In genomic region chr10:34186013-34186412, GRCh38 we compare ENCODE assay signal across 32 cellular contexts.
DNase-seq lines count a peak whose midpoint lies in the region; ATAC-seq, FAIRE-seq and TF ChIP-seq lines count a peak whose summit lies in the region.
"Had no signal": no experiment of that assay in that cellular context is flagged by ENCODE, and none has a peak within 500 bp of the region (broad histone marks: within the 10 kb centered on the region; RNA-seq: fewer than 3 reads in every experiment).

No MANE protein-coding gene starts in this region.

- FAIRE-seq in urothelium cell line (lab: Jason Lieb, UNC) = peak; percentile 23
- FAIRE-seq: endometrium, GM12892 had no signal

- H3K27me3 Mint-ChIP-seq in activated naive CD8-positive, alpha-beta T cell treated with anti-CD3 and anti-CD28 coated beads for 36 hours = peaks cover 3% of the 10 kb centered on the region
- H3K27me3 Mint-ChIP-seq: activated naive CD4-positive, alpha-beta T cell treated with anti-CD3 and anti-CD28 coated beads, Interleukin-2, amount 50 U/mL, for 24 hours had no signal

- DNase-seq in Right ventricle myocardium superior (no peak), left ventricle myocardium superior (no peak), mucosa of descending colon (no peak), urothelium cell line (ENCODE audit: low spot score) (no peak), sigmoid colon (no peak)
- no peak for DNase-seq in activated naive CD8-positive, alpha-beta T cell treated with anti-CD3 and anti-CD28 coated beads for 36 hours
- DNase-seq: activated CD4-positive, alpha-beta T cell treated with anti-CD3 and anti-CD28 coated beads, Interleukin-2, amount 50 U/mL, for 4 hours; activated CD8-positive, alpha-beta memory T cell treated with anti-CD3 and anti-CD28 coated beads, Interleukin-2, amount 50 U/mL, for 4 hours; amygdala; brain microvascular endothelial cell; cerebellar nuclear complex; COR-L47; gastrocnemius medialis; left cardiac atrium; naive thymus-derived CD8-positive, alpha-beta T cell; NCI-H1694 treated with DMSO at 0.1 percent for 48 hours; NCI-H446 treated with DMSO at 0.1 percent for 48 hours; SJCRH30; small intestine; stimulated activated naive CD4-positive, alpha-beta T cell treated with Interleukin-2 at 50 U/mL for 16 hours; T1000 had no signal

- H3K36me3 ChIP-seq in iPS-20b (ENCODE audit: insufficient read depth, low read depth, low read length) = no peaks in the 10 kb centered on the region
- H3K36me3 ChIP-seq in mucosa of descending colon (ENCODE audit: low read depth) = no peaks in the 10 kb centered on the region
- no peaks in the 10 kb centered on the region for H3K36me3 ChIP-seq in sigmoid colon
- H3K36me3 ChIP-seq: brain microvascular endothelial cell, gastrocnemius medialis, SJCRH30, suprapubic skin had no signal

- no peak for TF ChIP-seq CTCF in mucosa of descending colon (IDR thresholded peaks at IDR 0.05)
- TF ChIP-seq CTCF in sigmoid colon (IDR thresholded peaks at IDR 0.05) = no peak

- H3K27me3 ChIP-seq in iPS-20b (ENCODE audit: insufficient read depth, low read length) (no peaks in the 10 kb centered on the region; the same call in 1 of the 2 replicates), sigmoid colon (no peaks in the 10 kb centered on the region)
- H3K27me3 ChIP-seq: brain microvascular endothelial cell, gastrocnemius medialis, hepatocyte, SJCRH30, suprapubic skin had no signal

- H3K4me1 ChIP-seq in iPS-20b (ENCODE audit: insufficient read depth, low read length) (peaks cover 58% of the 10 kb centered on the region), mucosa of descending colon (ENCODE audit: low read depth) (peaks cover 8% of the 10 kb centered on the region), sigmoid colon (peaks cover 0 to 57% (median 43%) of the 10 kb centered on the region in 4 donors)

- H3K4me3 Mint-ChIP-seq in activated naive CD8-positive, alpha-beta T cell treated with anti-CD3 and anti-CD28 coated beads for 36 hours = no peak overlapping the region
- H3K4me3 Mint-ChIP-seq: activated naive CD4-positive, alpha-beta T cell treated with anti-CD3 and anti-CD28 coated beads, Interleukin-2, amount 50 U/mL, for 24 hours; IgD-negative memory B cell; naive thymus-derived CD8-positive, alpha-beta T cell had no signal

- TF ChIP-seq POLR2A in sigmoid colon (IDR thresholded peaks at IDR 0.05) = no peak

- peak overlapping the region; percentile 33; the same call in 1 of the 2 replicates for H3K9ac ChIP-seq in iPS-20b (ENCODE audit: low read depth, low read length)

- no peak for TF ChIP-seq EP300 in sigmoid colon (IDR thresholded peaks at IDR 0.05)

- no peaks in the 10 kb centered on the region for H3K4me1 Mint-ChIP-seq in activated naive CD8-positive, alpha-beta T cell treated with anti-CD3 and anti-CD28 coated beads for 36 hours
- H3K4me1 Mint-ChIP-seq: activated naive CD4-positive, alpha-beta T cell treated with anti-CD3 and anti-CD28 coated beads, Interleukin-2, amount 50 U/mL, for 24 hours; IgD-negative memory B cell had no signal

- WGBS in sigmoid colon, 2 donors = 43 to 57% methylated on average over 6 of the region's 6 CpGs

- intact Hi-C loops in Right ventricle myocardium superior (cut with DNase I) (no loop called here), left ventricle myocardium superior (cut with micrococcal nuclease) (no loop called here), mucosa of descending colon (cut with DNase I, micrococcal nuclease) (no loop called here), sigmoid colon (cut with DNase I) (no loop called here)

- no peak overlapping the region for H3K4me3 ChIP-seq in iPS-20b (ENCODE audit: low read length)
- H3K4me3 ChIP-seq in mucosa of descending colon = no peak overlapping the region
- no peak overlapping the region for H3K4me3 ChIP-seq in sigmoid colon
- H3K4me3 ChIP-seq: gastrocnemius medialis, hepatocyte, SJCRH30, suprapubic skin had no signal

- H3K27ac ChIP-seq in iPS-20b (ENCODE audit: low read length) = no peak overlapping the region
- H3K27ac ChIP-seq in sigmoid colon = peak overlapping the region in 2 of 4 donors; percentile 24 to 45
- H3K27ac ChIP-seq: 22Rv1, brain microvascular endothelial cell, C4-2B, gastrocnemius medialis, suprapubic skin had no signal

- H3K36me3 Mint-ChIP-seq in activated naive CD8-positive, alpha-beta T cell treated with anti-CD3 and anti-CD28 coated beads for 36 hours = no peaks in the 10 kb centered on the region
- H3K36me3 Mint-ChIP-seq: activated naive CD4-positive, alpha-beta T cell treated with anti-CD3 and anti-CD28 coated beads, Interleukin-2, amount 50 U/mL, for 24 hours; IgD-negative memory B cell; naive thymus-derived CD8-positive, alpha-beta T cell had no signal

- H3K27ac Mint-ChIP-seq in activated naive CD8-positive, alpha-beta T cell treated with anti-CD3 and anti-CD28 coated beads for 36 hours = no peak overlapping the region
- H3K27ac Mint-ChIP-seq: activated naive CD4-positive, alpha-beta T cell treated with anti-CD3 and anti-CD28 coated beads, Interleukin-2, amount 50 U/mL, for 24 hours; IgD-negative memory B cell had no signal

- H3K9me3 ChIP-seq in iPS-20b (ENCODE audit: insufficient read depth, low read depth, low read length) (no peaks in the 10 kb centered on the region), mucosa of descending colon (no peaks in the 10 kb centered on the region), sigmoid colon (no peaks in the 10 kb centered on the region)
- H3K9me3 ChIP-seq: gastrocnemius medialis, SJCRH30, suprapubic skin had no signal

- H3K9me3 Mint-ChIP-seq in activated naive CD8-positive, alpha-beta T cell treated with anti-CD3 and anti-CD28 coated beads for 36 hours = peaks cover 1% of the 10 kb centered on the region
- H3K9me3 Mint-ChIP-seq: activated naive CD4-positive, alpha-beta T cell treated with anti-CD3 and anti-CD28 coated beads, Interleukin-2, amount 50 U/mL, for 24 hours; naive thymus-derived CD8-positive, alpha-beta T cell had no signal

- peak; percentile 23 for ATAC-seq in Right ventricle myocardium superior (ENCODE audit: poor library complexity)
- ATAC-seq in left ventricle myocardium superior = no peak
- peak; percentile 51 for ATAC-seq in mucosa of descending colon
- no peak for ATAC-seq in HG03457 (IDR thresholded peaks at IDR 0.05; ENCODE audit: unreplicated experiment)
- ATAC-seq: gastrocnemius medialis; HCT116; left cardiac atrium; naive thymus-derived CD8-positive, alpha-beta T cell had no signal

Comparison
In these comparisons a context has a peak if more than half of its experiments do, and no peak if none do; other contexts are left out.
1. ATAC-seq: peak in Right ventricle myocardium superior (single experiment) and mucosa of descending colon (single experiment); none in left ventricle myocardium superior (single experiment) and HG03457 (single experiment).